1 cellular context compared by ENCODE assay signal in genomic region chr3:150613034-150613433, GRCh38.
TF ChIP-seq lines count a peak whose summit lies in the region.

No MANE protein-coding gene starts in this region.

TF ChIP-seq in GM23338, 12 proteins besides CTCF, POLR2A, EP300 and RAD21:
- TF ChIP-seq, protein P1, sequence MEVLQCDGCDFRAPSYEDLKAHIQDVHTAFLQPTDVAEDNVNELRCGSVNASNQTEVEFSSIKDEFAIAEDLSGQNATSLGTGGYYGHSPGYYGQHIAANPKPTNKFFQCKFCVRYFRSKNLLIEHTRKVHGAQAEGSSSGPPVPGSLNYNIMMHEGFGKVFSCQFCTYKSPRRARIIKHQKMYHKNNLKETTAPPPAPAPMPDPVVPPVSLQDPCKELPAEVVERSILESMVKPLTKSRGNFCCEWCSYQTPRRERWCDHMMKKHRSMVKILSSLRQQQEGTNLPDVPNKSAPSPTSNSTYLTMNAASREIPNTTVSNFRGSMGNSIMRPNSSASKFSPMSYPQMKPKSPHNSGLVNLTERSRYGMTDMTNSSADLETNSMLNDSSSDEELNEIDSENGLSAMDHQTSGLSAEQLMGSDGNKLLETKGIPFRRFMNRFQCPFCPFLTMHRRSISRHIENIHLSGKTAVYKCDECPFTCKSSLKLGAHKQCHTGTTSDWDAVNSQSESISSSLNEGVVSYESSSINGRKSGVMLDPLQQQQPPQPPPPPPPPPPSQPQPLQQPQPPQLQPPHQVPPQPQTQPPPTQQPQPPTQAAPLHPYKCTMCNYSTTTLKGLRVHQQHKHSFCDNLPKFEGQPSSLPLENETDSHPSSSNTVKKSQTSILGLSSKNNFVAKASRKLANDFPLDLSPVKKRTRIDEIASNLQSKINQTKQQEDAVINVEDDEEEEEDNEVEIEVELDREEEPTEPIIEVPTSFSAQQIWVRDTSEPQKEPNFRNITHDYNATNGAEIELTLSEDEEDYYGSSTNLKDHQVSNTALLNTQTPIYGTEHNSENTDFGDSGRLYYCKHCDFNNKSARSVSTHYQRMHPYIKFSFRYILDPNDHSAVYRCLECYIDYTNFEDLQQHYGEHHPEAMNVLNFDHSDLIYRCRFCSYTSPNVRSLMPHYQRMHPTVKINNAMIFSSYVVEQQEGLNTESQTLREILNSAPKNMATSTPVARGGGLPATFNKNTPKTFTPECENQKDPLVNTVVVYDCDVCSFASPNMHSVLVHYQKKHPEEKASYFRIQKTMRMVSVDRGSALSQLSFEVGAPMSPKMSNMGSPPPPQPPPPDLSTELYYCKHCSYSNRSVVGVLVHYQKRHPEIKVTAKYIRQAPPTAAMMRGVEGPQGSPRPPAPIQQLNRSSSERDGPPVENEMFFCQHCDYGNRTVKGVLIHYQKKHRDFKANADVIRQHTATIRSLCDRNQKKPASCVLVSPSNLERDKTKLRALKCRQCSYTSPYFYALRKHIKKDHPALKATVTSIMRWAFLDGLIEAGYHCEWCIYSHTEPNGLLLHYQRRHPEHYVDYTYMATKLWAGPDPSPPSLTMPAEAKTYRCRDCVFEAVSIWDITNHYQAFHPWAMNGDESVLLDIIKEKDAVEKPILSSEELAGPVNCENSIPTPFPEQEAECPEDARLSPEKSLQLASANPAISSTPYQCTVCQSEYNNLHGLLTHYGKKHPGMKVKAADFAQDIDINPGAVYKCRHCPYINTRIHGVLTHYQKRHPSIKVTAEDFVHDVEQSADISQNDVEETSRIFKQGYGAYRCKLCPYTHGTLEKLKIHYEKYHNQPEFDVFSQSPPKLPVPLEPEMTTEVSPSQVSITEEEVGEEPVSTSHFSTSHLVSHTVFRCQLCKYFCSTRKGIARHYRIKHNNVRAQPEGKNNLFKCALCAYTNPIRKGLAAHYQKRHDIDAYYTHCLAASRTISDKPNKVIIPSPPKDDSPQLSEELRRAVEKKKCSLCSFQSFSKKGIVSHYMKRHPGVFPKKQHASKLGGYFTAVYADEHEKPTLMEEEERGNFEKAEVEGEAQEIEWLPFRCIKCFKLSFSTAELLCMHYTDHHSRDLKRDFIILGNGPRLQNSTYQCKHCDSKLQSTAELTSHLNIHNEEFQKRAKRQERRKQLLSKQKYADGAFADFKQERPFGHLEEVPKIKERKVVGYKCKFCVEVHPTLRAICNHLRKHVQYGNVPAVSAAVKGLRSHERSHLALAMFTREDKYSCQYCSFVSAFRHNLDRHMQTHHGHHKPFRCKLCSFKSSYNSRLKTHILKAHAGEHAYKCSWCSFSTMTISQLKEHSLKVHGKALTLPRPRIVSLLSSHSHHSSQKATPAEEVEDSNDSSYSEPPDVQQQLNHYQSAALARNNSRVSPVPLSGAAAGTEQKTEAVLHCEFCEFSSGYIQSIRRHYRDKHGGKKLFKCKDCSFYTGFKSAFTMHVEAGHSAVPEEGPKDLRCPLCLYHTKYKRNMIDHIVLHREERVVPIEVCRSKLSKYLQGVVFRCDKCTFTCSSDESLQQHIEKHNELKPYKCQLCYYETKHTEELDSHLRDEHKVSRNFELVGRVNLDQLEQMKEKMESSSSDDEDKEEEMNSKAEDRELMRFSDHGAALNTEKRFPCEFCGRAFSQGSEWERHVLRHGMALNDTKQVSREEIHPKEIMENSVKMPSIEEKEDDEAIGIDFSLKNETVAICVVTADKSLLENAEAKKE (CRISPR knock-in tag; IDR thresholded peaks at IDR 0.05): no peak
- TF ChIP-seq, protein P2, sequence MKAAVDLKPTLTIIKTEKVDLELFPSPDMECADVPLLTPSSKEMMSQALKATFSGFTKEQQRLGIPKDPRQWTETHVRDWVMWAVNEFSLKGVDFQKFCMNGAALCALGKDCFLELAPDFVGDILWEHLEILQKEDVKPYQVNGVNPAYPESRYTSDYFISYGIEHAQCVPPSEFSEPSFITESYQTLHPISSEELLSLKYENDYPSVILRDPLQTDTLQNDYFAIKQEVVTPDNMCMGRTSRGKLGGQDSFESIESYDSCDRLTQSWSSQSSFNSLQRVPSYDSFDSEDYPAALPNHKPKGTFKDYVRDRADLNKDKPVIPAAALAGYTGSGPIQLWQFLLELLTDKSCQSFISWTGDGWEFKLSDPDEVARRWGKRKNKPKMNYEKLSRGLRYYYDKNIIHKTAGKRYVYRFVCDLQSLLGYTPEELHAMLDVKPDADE (IDR thresholded peaks at IDR 0.05): no peak
- TF ChIP-seq POLR2AphosphoS5 (IDR thresholded peaks at IDR 0.05; ENCODE audit: low read depth) (no peak), STAT1 (IDR thresholded peaks at IDR 0.05; ENCODE audit: unreplicated experiment) (no peak), NANOG (IDR thresholded peaks at IDR 0.05; ENCODE audit: borderline replicate concordance) (no peak), EZH2phosphoT487 (IDR thresholded peaks at IDR 0.05; ENCODE audit: unreplicated experiment) (no peak), REST (IDR thresholded peaks at IDR 0.05; ENCODE audit: unreplicated experiment) (no peak), CREB1 (CRISPR knock-in tag; IDR thresholded peaks at IDR 0.05; ENCODE audit: low read depth) (no peak), ZNF114 (CRISPR knock-in tag; IDR thresholded peaks at IDR 0.05) (no peak)
